8 cellular contexts compared by ENCODE assay signal in the genomic region with DNA sequence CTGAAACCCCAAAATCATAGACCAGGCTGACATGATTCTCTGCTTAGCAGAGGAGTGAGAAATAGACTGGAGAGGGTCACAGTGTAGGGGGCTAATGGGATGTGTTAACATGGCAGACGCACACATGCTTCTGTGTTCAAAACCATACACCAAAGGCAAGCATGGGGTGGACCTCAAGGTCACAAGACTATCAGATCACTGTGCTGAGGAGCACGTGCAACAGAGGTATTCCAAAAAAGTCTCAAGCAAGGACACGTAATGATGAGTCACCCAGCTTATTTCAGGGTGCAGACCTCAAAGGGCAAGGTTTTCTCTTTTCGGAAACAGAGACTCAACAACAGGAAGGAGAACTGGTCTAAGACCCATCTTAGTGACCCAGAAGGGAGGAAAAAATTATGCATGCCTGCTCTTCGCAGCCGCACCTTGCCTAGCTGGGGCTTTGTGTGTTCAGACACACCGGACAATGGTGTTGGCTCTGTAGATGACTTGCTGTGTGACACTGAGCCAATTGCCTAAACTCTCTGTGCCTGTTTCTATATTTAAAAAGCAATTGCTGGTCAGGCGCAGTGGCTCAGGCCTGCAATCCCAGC. TPM values are rescaled to one million over a fixed set of nuclear protein-coding genes. Genes with fewer than 3 reads are reported as not detected.
A peak's percentile ranks its signal among the peaks of the same experiment; 100 is the strongest.
DNase-seq lines count a peak whose midpoint lies in the region; ATAC-seq and TF ChIP-seq lines count a peak whose summit lies in the region.

No MANE protein-coding gene starts in this region.

- intact Hi-C loops in left lung (cut with DNase I) = loop anchor here in 1 of 2 donors (5.0 kb wide), 1 partner anchor 172 kb away; a partner anchor contains a TSS

- ATAC-seq in HG02678 (IDR thresholded peaks at IDR 0.05; ENCODE audit: unreplicated experiment) = peak; percentile 38
- ATAC-seq in left lung = no peak

- DNase-seq in GM06990 (ENCODE audit: extremely low read depth, insufficient read length) = peak; percentile 31
- DNase-seq in SKM-1 (lab: John Stamatoyannopoulos, UW; ENCODE audit: unreplicated experiment) = peak; percentile 5
- DNase-seq in amniotic epithelial cell (ENCODE audit: low read depth) = peak; percentile 65
- DNase-seq in stimulated activated CD4-positive, alpha-beta T cell treated with anti-CD3 and anti-CD28 coated beads, TNF-alpha, amount 100 ng/mL, for 4 hours (ENCODE audit: low read depth in 3 of 3) = peak in 2 of 3 experiments; percentile 2 to 31
- DNase-seq in T-helper 9 cell = no peak
- no peak for DNase-seq in middle frontal gyrus (ENCODE audit: extremely low spot score, low spot score)
- no peak for DNase-seq in left lung

- H3K27ac ChIP-seq in left lung = no peak overlapping the region

- H3K4me3 ChIP-seq in GM06990 (replicated peaks; ENCODE audit: low read depth, low read length) (no peak overlapping the region), left lung (no peak overlapping the region)

- H3K27me3 ChIP-seq in GM06990 (replicated peaks; ENCODE audit: control insufficient read depth, insufficient read depth, low read length) (no peaks in the 10 kb centered on the region), left lung (no peaks in the 10 kb centered on the region)

- H3K36me3 ChIP-seq in GM06990 (ENCODE audit: control insufficient read depth, insufficient read depth, low read length) (no peaks in the 10 kb centered on the region), left lung (no peaks in the 10 kb centered on the region)

- H3K9me3 ChIP-seq in left lung = no peaks in the 10 kb centered on the region

- H3K4me1 ChIP-seq in left lung = peaks cover 0 to 8% of the 10 kb centered on the region in 2 donors

- TF ChIP-seq CTCF in GM06990 (IDR thresholded peaks at IDR 0.05; ENCODE audit: insufficient read depth, low read length, poor library complexity, severe bottlenecking) (no peak), left lung (IDR thresholded peaks at IDR 0.05) (no peak)

RNA-seq across cellular contexts. Expression of a gene that starts 20.3 kb away (rescaled TPM):
- 1 to 10 TPM; 5.1 to 6.8 TPM for total RNA-seq in left lung

Comparison
In these comparisons a context has a peak if more than half of its experiments do, and no peak if none do; other contexts are left out.
1. DNase-seq: peak in GM06990 (single experiment), SKM-1 (single experiment), amniotic epithelial cell (single experiment) and stimulated activated CD4-positive, alpha-beta T cell treated with anti-CD3 and anti-CD28 coated beads, TNF-alpha, amount 100 ng/mL, for 4 hours (2 of 3); none in T-helper 9 cell (single experiment), middle frontal gyrus (single experiment) and left lung (0 of 2).